ENCODE assay signal across 8 cellular contexts in the genomic region with DNA sequence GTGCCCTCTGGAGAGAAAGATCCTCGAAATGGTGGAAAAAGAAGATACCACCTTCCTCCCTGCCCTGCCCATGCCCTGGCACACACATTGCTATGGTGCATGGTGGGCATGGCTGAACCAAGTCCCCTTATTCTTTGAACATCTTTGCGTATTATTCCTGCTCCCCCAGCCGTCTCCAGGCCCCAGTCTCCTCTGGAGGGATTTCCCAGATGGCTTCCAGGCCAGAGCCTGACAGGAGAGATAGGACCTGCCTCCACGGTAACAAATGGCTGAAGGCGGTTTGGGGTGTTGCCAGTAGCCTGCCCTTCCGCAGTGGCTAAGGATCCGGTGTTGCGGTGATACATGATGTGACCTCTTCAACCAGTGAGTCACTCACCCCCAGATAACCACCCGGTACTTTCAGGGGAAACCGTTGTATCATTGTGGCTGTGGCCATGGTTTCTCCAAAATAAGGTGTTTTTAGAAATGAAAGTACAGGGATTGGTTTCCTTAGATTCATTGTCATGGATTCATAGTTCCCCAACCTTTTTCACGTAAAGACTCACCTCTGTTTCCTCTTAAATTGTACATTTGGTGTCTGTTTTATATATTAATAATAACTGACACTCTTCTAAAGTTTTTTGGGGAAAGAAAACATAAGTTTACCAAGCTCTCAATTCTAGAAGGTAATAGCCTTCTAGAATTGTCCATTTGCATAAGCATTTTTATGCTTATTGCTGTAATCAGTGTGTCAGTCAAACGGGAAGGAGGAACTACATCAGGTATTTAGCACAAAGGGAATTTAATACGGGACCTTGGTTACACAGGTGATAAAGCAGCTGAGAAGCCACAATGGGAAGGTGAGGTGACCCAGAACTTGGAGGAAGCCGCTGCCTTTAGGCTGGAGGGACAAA. TPM values are rescaled to one million over a fixed set of nuclear protein-coding genes. Genes with fewer than 3 reads are reported as not detected.
A peak's percentile ranks its signal among the peaks of the same experiment; 100 is the strongest.
DNase-seq lines count a peak whose midpoint lies in the region; ATAC-seq and TF ChIP-seq lines count a peak whose summit lies in the region.

No MANE protein-coding gene starts in this region.

- H4K20me1 ChIP-seq in HCT116 (ENCODE audit: insufficient read depth) = peaks cover 4% of the 10 kb centered on the region; the same call in 1 of the 2 replicates

- no peaks in the 10 kb centered on the region for H3K27me3 Mint-ChIP-seq in progenitor cell of endocrine pancreas

- H3K36me3 ChIP-seq in HCT116 (ENCODE audit: control insufficient read depth in 1 of 2, insufficient read depth in 2 of 2, low read length in 2 of 2) = peaks cover 0 to 15% of the 10 kb centered on the region in 2 experiments; a peak in 1 of 4 replicates
- peaks cover 0 to 34% (median 0%) of the 10 kb centered on the region in 3 donors for H3K36me3 ChIP-seq in esophagus squamous epithelium

- CTCF ChIA-PET in GM10248 (lab: Yijun Ruan, JAX) = interaction anchor here (0.9 to 3.8 kb wide), 5 partner anchors 9 to 18 kb away, joined by 3 to 23 read pairs (median 12); no protein-coding TSS in a partner anchor
- CTCF ChIA-PET in HCT116 (lab: Charles Lee) = interaction anchor here (1.0 kb wide), 1 partner anchor 49 kb away, joined by 3 read pairs; no protein-coding TSS in a partner anchor

- peak; percentile 84 for ATAC-seq in HCT116

- no peak for TF ChIP-seq CTCF in GM10248 (IDR thresholded peaks at IDR 0.05; ENCODE audit: control extremely low read depth, extremely low read depth, low read depth, missing control alignments)
- no peak for TF ChIP-seq CTCF in HCT116 (IDR thresholded peaks at IDR 0.05 in 2 of 3, conservative IDR thresholded peaks at IDR 0.05 in 1 of 3; ENCODE audit: borderline replicate concordance in 1 of 3, insufficient read depth in 1 of 3, low read depth in 2 of 3, low read length in 2 of 3)
- TF ChIP-seq CTCF in NB4 (IDR thresholded peaks at IDR 0.05; ENCODE audit: low read depth, low read length) = no peak
- no peak for TF ChIP-seq CTCF in esophagus squamous epithelium (IDR thresholded peaks at IDR 0.05)
- TF ChIP-seq CTCF in progenitor cell of endocrine pancreas (IDR thresholded peaks at IDR 0.05; ENCODE audit: unreplicated experiment) = no peak

- no peak overlapping the region for H2AFZ ChIP-seq in HCT116 (ENCODE audit: low read depth, low read length, poor library complexity, severe bottlenecking)

- no peaks in the 10 kb centered on the region for H3K36me3 Mint-ChIP-seq in progenitor cell of endocrine pancreas (ENCODE audit: insufficient read depth)

- BruUV-seq in HCT116 (replicated peaks; lab: Mats Ljungman, UMichigan) = no TSS peak

- TF ChIP-seq POLR2A in HCT116 (IDR thresholded peaks at IDR 0.05; ENCODE audit: borderline replicate concordance, extremely low read depth, insufficient read depth, insufficient read length) = no peak
- peak; percentile 20 for TF ChIP-seq POLR2A in NB4 (IDR thresholded peaks at IDR 0.05; ENCODE audit: extremely low read depth, insufficient read length)
- TF ChIP-seq POLR2A in esophagus squamous epithelium (IDR thresholded peaks at IDR 0.05) = no peak

- H3K9ac ChIP-seq in HCT116 (ENCODE audit: low read length) = peak overlapping the region; percentile 45

- H3K27ac ChIP-seq in HCT116 (ENCODE audit: low read depth, low read length) = peak overlapping the region; percentile 37
- peak overlapping the region; percentile 37 to 68 (median 60) for H3K27ac ChIP-seq in esophagus squamous epithelium

- RAD21 ChIA-PET in HCT116 (lab: Charles Lee; ENCODE audit: low non-redundant PET in 1 of 2, low total read pairs in 2 of 2, uncharacterized antibody in 2 of 2, unreplicated experiment in 2 of 2) = no interaction called here

- H3K9me3 ChIP-seq in HCT116 (ENCODE audit: control insufficient read depth in 1 of 2, insufficient read depth in 1 of 2, low read depth in 1 of 2, low read length in 2 of 2) = no peaks in the 10 kb centered on the region
- H3K9me3 ChIP-seq in esophagus squamous epithelium = no peaks in the 10 kb centered on the region

- peaks cover 47% of the 10 kb centered on the region for H3K4me1 Mint-ChIP-seq in progenitor cell of endocrine pancreas (ENCODE audit: low read depth)

- no peak for TF ChIP-seq RAD21 in HCT116 (IDR thresholded peaks at IDR 0.05; ENCODE audit: low read depth)

- H3K27me3 ChIP-seq in HCT116 (ENCODE audit: insufficient read depth, low read length) (no peaks in the 10 kb centered on the region), esophagus squamous epithelium (no peaks in the 10 kb centered on the region)

- peak overlapping the region; percentile 46 for H3K27ac Mint-ChIP-seq in progenitor cell of endocrine pancreas

- peaks cover 98% of the 10 kb centered on the region for H3K79me2 ChIP-seq in HCT116 (ENCODE audit: insufficient read depth, low read length)

- no peaks in the 10 kb centered on the region for H3K9me3 Mint-ChIP-seq in progenitor cell of endocrine pancreas (ENCODE audit: low read depth)

- H3K4me3 Mint-ChIP-seq in progenitor cell of endocrine pancreas (ENCODE audit: low read depth) = no peak overlapping the region

- H3K4me3 ChIP-seq in HCT116 (replicated peaks in 1 of 2; ENCODE audit: low read depth in 1 of 2, low read length in 2 of 2) (peak overlapping the region; percentile 2 to 28; a peak in 3 of 4 replicates), NB4 (ENCODE audit: low read depth, low read length) (peak overlapping the region; percentile 16), esophagus squamous epithelium (peak overlapping the region in 1 of 4 donors; percentile 5)

- no peaks in the 10 kb centered on the region for H3K9me2 ChIP-seq in HCT116 (ENCODE audit: insufficient read depth)

- POLR2A ChIA-PET in GM10248 (lab: Yijun Ruan, JAX) (interaction anchor here (0.8 kb wide), 1 partner anchor 9 kb away, joined by 3 read pairs; no protein-coding TSS in a partner anchor), HCT116 (lab: Charles Lee) (no interaction called here)

- H3K4me1 ChIP-seq in HCT116 (ENCODE audit: control insufficient read depth in 1 of 2, insufficient read depth in 2 of 2, low read length in 2 of 2) (peaks cover 61 to 86% of the 10 kb centered on the region in 2 experiments), esophagus squamous epithelium (peaks cover 53 to 96% (median 79%) of the 10 kb centered on the region in 3 donors)

- DNase-seq in GM10248 (ENCODE audit: extremely low spot score) = peak; percentile 73
- DNase-seq in HCT116 (ENCODE audit: low read depth, low spot score) = peak; percentile 90
- DNase-seq in NB4 (ENCODE audit: low read depth) = peak; percentile 96
- DNase-seq in activated CD4-positive, alpha-beta T cell treated with anti-CD3 and anti-CD28 coated beads, Interleukin-2, amount 50 U/mL, for 48 hours = peak; percentile 72 to 80
- DNase-seq in esophagus squamous epithelium (lab: John Stamatoyannopoulos, UW) = no peak
- DNase-seq in progenitor cell of endocrine pancreas (ENCODE audit: low spot score, unreplicated experiment) = no peak
- DNase-seq in 8988T = no peak
- DNase-seq in NAMALWA (ENCODE audit: low spot score) = no peak

- WGBS in esophagus squamous epithelium, 2 donors = 28% methylated on average over 11 to 13 of the region's 14 CpGs

- peak overlapping the region; percentile 71 for H3K4me2 ChIP-seq in HCT116 (ENCODE audit: low read length)

- intact Hi-C loops in HCT116 (cut with micrococcal nuclease) (no loop called here), esophagus squamous epithelium (cut with DNase I) (no loop called here)

TF ChIP-seq in HCT116, 20 proteins besides CTCF, POLR2A, EP300 and RAD21:
- TF ChIP-seq TCF7L2 (IDR thresholded peaks at IDR 0.05; ENCODE audit: borderline replicate concordance, extremely low read depth, insufficient read depth, insufficient read length) (peak; percentile 37), SP1 (IDR thresholded peaks at IDR 0.05; ENCODE audit: low read depth) (no peak), POLR2AphosphoS5 (IDR thresholded peaks at IDR 0.05; ENCODE audit: low read depth, low read length) (peak; percentile 71), YY1 (IDR thresholded peaks at IDR 0.05; ENCODE audit: extremely low read depth, insufficient replicate concordance, low read depth, low read length) (peak; percentile 71), SIN3A (IDR thresholded peaks at IDR 0.05; ENCODE audit: low read depth) (no peak)

RNA-seq across cellular contexts. Expression of a gene that starts 25.9 kb away (rescaled TPM):
- 89.2 TPM for total RNA-seq in HCT116 (2021; ENCODE audit: unreplicated experiment)
- 54.4 and 57.6 TPM in 2 replicates for polyA plus RNA-seq in HCT116 (2012)
- total RNA-seq in esophagus squamous epithelium = 100 to 1,000 TPM in 2 of 4 donors, 10 to 100 TPM in 2; 70.8 to 134 (median 105) TPM
- total RNA-seq in progenitor cell of endocrine pancreas = 49.9 and 51.3 TPM in 2 replicates

Comparison
In these comparisons a context has a peak if more than half of its experiments do, and no peak if none do; other contexts are left out.
1. DNase-seq: peak in GM10248 (single experiment), HCT116 (single experiment), NB4 (single experiment) and activated CD4-positive, alpha-beta T cell treated with anti-CD3 and anti-CD28 coated beads, Interleukin-2, amount 50 U/mL, for 48 hours (2 of 2); none in esophagus squamous epithelium (single experiment), progenitor cell of endocrine pancreas (single experiment), 8988T (single experiment) and NAMALWA (single experiment).